ENCODE assay signal across 8 cellular contexts in the genomic region with DNA sequence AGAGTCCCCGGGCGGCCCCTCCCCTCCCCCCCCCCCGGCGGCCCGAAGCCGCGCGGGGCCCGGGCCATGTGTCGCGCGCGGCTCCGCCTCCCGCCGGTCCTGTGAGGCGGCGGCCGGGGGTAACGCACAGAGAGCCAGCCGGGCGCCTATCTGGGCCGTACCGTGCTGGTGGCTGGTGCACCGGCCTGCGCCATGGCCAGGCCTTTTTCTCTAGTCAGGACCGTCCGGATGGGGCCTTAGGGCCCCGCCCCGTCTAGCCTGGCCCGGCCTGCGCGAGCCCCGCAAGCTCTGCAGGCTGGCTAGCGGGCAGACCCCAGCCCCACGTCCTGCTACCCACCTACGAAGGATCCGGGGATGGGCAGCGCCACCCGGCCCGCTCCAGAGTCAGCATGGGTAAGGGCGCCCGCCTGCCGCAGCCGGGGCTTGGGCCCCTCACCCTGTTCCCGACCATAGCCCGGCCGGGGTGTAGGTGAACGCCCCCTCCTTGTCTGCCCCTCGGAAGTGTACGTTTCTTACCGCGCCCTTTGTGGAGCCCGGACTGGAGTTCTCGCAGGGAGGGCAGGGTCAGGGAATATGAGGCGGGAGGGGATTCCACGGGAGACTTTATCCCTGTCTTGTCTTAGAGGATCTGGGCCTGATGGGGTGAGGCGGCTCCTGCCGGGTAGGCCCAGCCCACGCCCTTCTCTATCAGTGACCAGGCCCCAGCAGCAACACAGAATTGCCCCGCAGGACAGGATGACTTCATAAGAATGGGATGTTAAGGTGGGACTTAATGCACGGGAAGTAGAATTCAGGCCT. TPM values are rescaled to one million over a fixed set of nuclear protein-coding genes. Genes with fewer than 3 reads are reported as not detected.
A peak's percentile ranks its signal among the peaks of the same experiment; 100 is the strongest.
DNase-seq lines count a peak whose midpoint lies in the region; ATAC-seq, FAIRE-seq and TF ChIP-seq lines count a peak whose summit lies in the region.

A gene with protein sequence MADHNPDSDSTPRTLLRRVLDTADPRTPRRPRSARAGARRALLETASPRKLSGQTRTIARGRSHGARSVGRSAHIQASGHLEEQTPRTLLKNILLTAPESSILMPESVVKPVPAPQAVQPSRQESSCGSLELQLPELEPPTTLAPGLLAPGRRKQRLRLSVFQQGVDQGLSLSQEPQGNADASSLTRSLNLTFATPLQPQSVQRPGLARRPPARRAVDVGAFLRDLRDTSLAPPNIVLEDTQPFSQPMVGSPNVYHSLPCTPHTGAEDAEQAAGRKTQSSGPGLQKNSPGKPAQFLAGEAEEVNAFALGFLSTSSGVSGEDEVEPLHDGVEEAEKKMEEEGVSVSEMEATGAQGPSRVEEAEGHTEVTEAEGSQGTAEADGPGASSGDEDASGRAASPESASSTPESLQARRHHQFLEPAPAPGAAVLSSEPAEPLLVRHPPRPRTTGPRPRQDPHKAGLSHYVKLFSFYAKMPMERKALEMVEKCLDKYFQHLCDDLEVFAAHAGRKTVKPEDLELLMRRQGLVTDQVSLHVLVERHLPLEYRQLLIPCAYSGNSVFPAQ (minus strand): TSS at position 630 of the 798 bp plus-strand sequence. CDS start 13,834 bp downstream, outside the sequence.

- no peak for FAIRE-seq in kidney (lab: Jason Lieb, UNC)

- peak; percentile 37 to 43 for ATAC-seq in CD4-positive, CD25-positive, alpha-beta regulatory T cell (ENCODE audit: low read depth in 2 of 2)
- ATAC-seq in GM19023 (IDR thresholded peaks at IDR 0.05; ENCODE audit: unreplicated experiment) (peak; percentile 40), HG03097 (IDR thresholded peaks at IDR 0.05; ENCODE audit: low FRiP score, unreplicated experiment) (peak; percentile 32)

- H3K4me3 Mint-ChIP-seq in CD4-positive, CD25-positive, alpha-beta regulatory T cell, result peak within 1 kb of the TSS; percentile 88 to 95 (median 90)

- no peaks in the 10 kb centered on the region for H3K27me3 ChIP-seq in CD4-positive, CD25-positive, alpha-beta regulatory T cell (ENCODE audit: control insufficient read depth, insufficient read depth, low read length)
- H3K27me3 ChIP-seq in spleen (replicated peaks in 1 of 7), result no peaks in the 10 kb centered on the region

- intact Hi-C loops in kidney (cut with DNase I) (no loop called here), spleen (cut with DNase I; ENCODE audit: low total_unique reads) (loop anchor here (10.0 kb wide), 1 partner anchor 88 kb away; the partner anchor contains the start of genes CTRL and PSMB10)

- DNase-seq in CD4-positive, CD25-positive, alpha-beta regulatory T cell, result peak in 1 of 3 donors; percentile 72
- peak; percentile 73 for DNase-seq in RPMI7951 (ENCODE audit: low read depth)
- peak in 24 of 61 donors; percentile 41 to 84 (median 72) for DNase-seq in caudate nucleus (lab: John Stamatoyannopoulos, UW)
- DNase-seq in kidney, result peak; percentile 89
- DNase-seq in spleen, result no peak
- no peak for DNase-seq in NCI-H446 (lab: John Stamatoyannopoulos, UW)

- TF ChIP-seq POLR2A in spleen (IDR thresholded peaks at IDR 0.05), result no peak

- no peaks in the 10 kb centered on the region for H3K36me3 Mint-ChIP-seq in CD4-positive, CD25-positive, alpha-beta regulatory T cell

- no peaks in the 10 kb centered on the region for H3K9me3 ChIP-seq in CD4-positive, CD25-positive, alpha-beta regulatory T cell (ENCODE audit: control insufficient read depth in 2 of 2, low read length in 2 of 2)
- H3K9me3 ChIP-seq in kidney (ENCODE audit: control insufficient read depth in 1 of 2, low read length in 2 of 2) (no peaks in the 10 kb centered on the region), spleen (no peaks in the 10 kb centered on the region)

- H3K27me3 Mint-ChIP-seq in CD4-positive, CD25-positive, alpha-beta regulatory T cell, result no peaks in the 10 kb centered on the region

- TF ChIP-seq CTCF in kidney (IDR thresholded peaks at IDR 0.05; ENCODE audit: borderline replicate concordance, extremely low read depth, insufficient read depth), result no peak
- peak in 1 of 11 experiments; percentile 19 for TF ChIP-seq CTCF in spleen (IDR thresholded peaks at IDR 0.05 in 8 of 11, conservative IDR thresholded peaks at IDR 0.05 in 3 of 11)

- H3K9me3 Mint-ChIP-seq in CD4-positive, CD25-positive, alpha-beta regulatory T cell, result no peaks in the 10 kb centered on the region

- H3K27ac ChIP-seq in CD4-positive, CD25-positive, alpha-beta regulatory T cell (ENCODE audit: insufficient read depth, low read length, poor library complexity, severe bottlenecking), result peak within 1 kb of the TSS; percentile 97
- peak within 1 kb of the TSS; percentile 99 for H3K27ac ChIP-seq in caudate nucleus (ENCODE audit: low read depth, low read length)
- H3K27ac ChIP-seq in kidney (ENCODE audit: low read depth in 2 of 2, low read length in 2 of 2), result peak within 1 kb of the TSS; percentile 91 to 98
- peak within 1 kb of the TSS; percentile 75 to 100 (median 94) for H3K27ac ChIP-seq in spleen

- WGBS in spleen, 5 donors, result 0 to 2% (median 1%) methylated on average over 16 to 62 of the region's 62 CpGs

- H3K4me3 ChIP-seq in CD4-positive, CD25-positive, alpha-beta regulatory T cell (ENCODE audit: low read depth, low read length), result peak within 1 kb of the TSS; percentile 80
- H3K4me3 ChIP-seq in kidney (ENCODE audit: low read length in 2 of 2) (peak within 1 kb of the TSS; percentile 71 to 83), spleen (peak within 1 kb of the TSS; percentile 61 to 100 (median 98))

- peaks cover 50% of the 10 kb centered on the region for H3K4me1 ChIP-seq in CD4-positive, CD25-positive, alpha-beta regulatory T cell (ENCODE audit: control insufficient read depth, insufficient read depth, low read length, poor library complexity, severe bottlenecking)
- H3K4me1 ChIP-seq in kidney (ENCODE audit: control insufficient read depth in 1 of 2, insufficient read depth in 1 of 2, low read depth in 1 of 2, low read length in 2 of 2) (peaks cover 32 to 40% of the 10 kb centered on the region in 2 donors), spleen (peaks cover 40 to 91% (median 66%) of the 10 kb centered on the region in 6 donors)

- peak within 1 kb of the TSS; percentile 88 for H3K9ac ChIP-seq in kidney (ENCODE audit: low read length in 2 of 2)

- H3K27ac Mint-ChIP-seq in CD4-positive, CD25-positive, alpha-beta regulatory T cell, result peak within 1 kb of the TSS; percentile 82 to 93 (median 92)

- H3K4me1 Mint-ChIP-seq in CD4-positive, CD25-positive, alpha-beta regulatory T cell, result peaks cover 13 to 59% (median 32%) of the 10 kb centered on the region in 4 donors

- no peaks in the 10 kb centered on the region for H3K36me3 ChIP-seq in CD4-positive, CD25-positive, alpha-beta regulatory T cell (ENCODE audit: control insufficient read depth, insufficient read depth, low read length)
- H3K36me3 ChIP-seq in kidney (ENCODE audit: control insufficient read depth in 1 of 2, insufficient read depth in 2 of 2, low read length in 2 of 2), result no peaks in the 10 kb centered on the region
- H3K36me3 ChIP-seq in spleen, result peaks cover 0 to 15% (median 0%) of the 10 kb centered on the region in 6 donors

RNA-seq across cellular contexts. Expression of the gene that starts here (rescaled TPM):
- 79.9 TPM for total RNA-seq in CD4-positive, CD25-positive, alpha-beta regulatory T cell
- polyA plus RNA-seq in CD4-positive, CD25-positive, alpha-beta regulatory T cell, result 10 to 100 TPM; 13.5 to 17.1 (median 14.6) TPM
- 28.5 and 31.2 TPM in 2 replicates for total RNA-seq in RPMI7951 (2014; rRNA removed; shearing (Covaris generic))
- total RNA-seq in kidney (42.5 TPM), spleen (10 to 100 TPM; 43.2 to 82.9 (median 50.8) TPM)
- polyA plus RNA-seq in kidney (ENCODE audit: insufficient read depth, low read depth, low replicate concordance) (25.3 TPM), spleen (100 to 1,000 TPM in 1 of 3 donors, 10 to 100 TPM in 2; 47.2 to 101 (median 91.3) TPM)

Comparison
In these comparisons a context has a peak if more than half of its experiments do, and no peak if none do; other contexts are left out.
1. DNase-seq: peak in RPMI7951 (single experiment) and kidney (single experiment); none in spleen (single experiment) and NCI-H446 (0 of 2).
2. Peak in every context shown above with its lines, with median percentiles within 50 percentile points of each other: ATAC-seq, H3K27ac ChIP-seq and H3K4me3 ChIP-seq.